In genomic region chr2:45441571-45441970, GRCh38 we compare ENCODE assay signal across 26 cellular contexts.
DNase-seq lines count a peak whose midpoint lies in the region; ATAC-seq, FAIRE-seq and TF ChIP-seq lines count a peak whose summit lies in the region.
"Had no signal": no experiment of that assay in that cellular context is flagged by ENCODE, and none has a peak within 500 bp of the region (broad histone marks: within the 10 kb centered on the region; RNA-seq: fewer than 3 reads in every experiment).

No MANE protein-coding gene starts in this region.

- peak overlapping the region; percentile 94 for H3K27ac ChIP-seq in MM.1S (ENCODE audit: low read length)
- peak overlapping the region; percentile 71; the same call in 1 of the 2 replicates for H3K27ac ChIP-seq in PC-3 (ENCODE audit: low read length)
- H3K27ac ChIP-seq in upper lobe of left lung: no peak overlapping the region
- H3K27ac ChIP-seq: A549; BLaER1 treated with 17β-estradiol and CSF1 and Interleukin-3, amounts not matched to agents 10 nM and 100 nM; Peyer's patch had no signal

- no peak for TF ChIP-seq POLR2A in upper lobe of left lung (IDR thresholded peaks at IDR 0.05)

- DNase-seq in MM.1S (peak; percentile 27), PC-3 (no peak), bronchial epithelial cell (ENCODE audit: low read depth) (peak; percentile 91), upper lobe of left lung (no peak), activated T-cell treated with anti-CD3 and anti-CD28 coated beads for 4 hours (no peak)
- DNase-seq: AML-193; CD4-positive, alpha-beta T cell; COR-L47; HCEC 1CT; IMR-90; KG1; NCI-H1105 treated with DMSO at 0.1 percent for 48 hours; NCI-H146; NCI-H2029; NCI-H446; NCI-H526; NCI-H82; Peyer's patch; Right ventricle myocardium superior had no signal

- H3K4me1 ChIP-seq in MM.1S (ENCODE audit: low read length) (peaks cover 56% of the 10 kb centered on the region), PC-3 (ENCODE audit: insufficient read depth, low read length) (peaks cover 21% of the 10 kb centered on the region), upper lobe of left lung (no peaks in the 10 kb centered on the region)
- H3K4me1 ChIP-seq: BLaER1 treated with 17β-estradiol and CSF1 and Interleukin-3, amounts not matched to agents 10 nM and 100 nM; Peyer's patch had no signal

- H3K9me2 ChIP-seq in MM.1S (replicated peaks; ENCODE audit: insufficient read depth, low read length) (no peaks in the 10 kb centered on the region), PC-3 (replicated peaks; ENCODE audit: low read length) (no peaks in the 10 kb centered on the region)

- TF ChIP-seq EP300 in upper lobe of left lung (IDR thresholded peaks at IDR 0.05): no peak

- CTCF ChIA-PET in PC-3 (lab: Charles Lee): no interaction called here

- H3K4me3 ChIP-seq in MM.1S (ENCODE audit: low read length) (no peak overlapping the region), PC-3 (ENCODE audit: low read length) (no peak overlapping the region), bronchial epithelial cell (ENCODE audit: low read depth, low read length) (no peak overlapping the region), upper lobe of left lung (no peak overlapping the region)
- H3K4me3 ChIP-seq: A549; BLaER1 treated with 17β-estradiol and CSF1 and Interleukin-3, amounts not matched to agents 10 nM and 100 nM; Peyer's patch; SJSA1 had no signal

- TF ChIP-seq CTCF in MM.1S (IDR thresholded peaks at IDR 0.05; ENCODE audit: low read length): no peak
- TF ChIP-seq CTCF in PC-3 (conservative IDR thresholded peaks at IDR 0.05; ENCODE audit: low read depth, low read length): no peak
- TF ChIP-seq CTCF in bronchial epithelial cell (IDR thresholded peaks at IDR 0.05; ENCODE audit: insufficient read depth, low read length, severe bottlenecking): no peak
- no peak for TF ChIP-seq CTCF in upper lobe of left lung (IDR thresholded peaks at IDR 0.05)

- POLR2A ChIA-PET in PC-3 (lab: Charles Lee; ENCODE audit: unreplicated experiment): no interaction called here

- FAIRE-seq in bronchial epithelial cell (lab: Jason Lieb, UNC): no peak
- FAIRE-seq: A549, GM18507, H1 had no signal

- intact Hi-C loops in PC-3 (cut with micrococcal nuclease): loop anchor here (1.0 to 5.0 kb wide), 5 partner anchors 27 to 459 kb away; no protein-coding TSS in a partner anchor

- H3K27me3 ChIP-seq in MM.1S (replicated peaks; ENCODE audit: insufficient read depth, low read length): no peaks in the 10 kb centered on the region
- no peaks in the 10 kb centered on the region for H3K27me3 ChIP-seq in PC-3 (ENCODE audit: low read length)
- no peaks in the 10 kb centered on the region for H3K27me3 ChIP-seq in bronchial epithelial cell (ENCODE audit: control insufficient read depth, insufficient read depth, low read length)
- H3K27me3 ChIP-seq in upper lobe of left lung: no peaks in the 10 kb centered on the region
- H3K27me3 ChIP-seq: BLaER1 treated with 17β-estradiol and CSF1 and Interleukin-3, amounts not matched to agents 10 nM and 100 nM; Peyer's patch; SJSA1 had no signal

- H2AFZ ChIP-seq in MM.1S (ENCODE audit: low read length) (no peak overlapping the region), PC-3 (ENCODE audit: low read length) (no peak overlapping the region)

- H3K9ac ChIP-seq in MM.1S (ENCODE audit: low read length) (peak overlapping the region; percentile 58; the same call in 1 of the 2 replicates), PC-3 (ENCODE audit: low read length) (no peak overlapping the region)
- H3K9ac ChIP-seq: BLaER1 treated with 17β-estradiol and CSF1 and Interleukin-3, amounts not matched to agents 10 nM and 100 nM had no signal

- peak overlapping the region; percentile 80 for H3K4me2 ChIP-seq in MM.1S (ENCODE audit: low read depth, low read length)
- no peak overlapping the region for H3K4me2 ChIP-seq in PC-3 (ENCODE audit: low read length)
- H3K4me2 ChIP-seq: A549; BLaER1 treated with 17β-estradiol and CSF1 and Interleukin-3, amounts not matched to agents 10 nM and 100 nM had no signal

- ATAC-seq in PC-3 (peak; percentile 39), GM21576 (IDR thresholded peaks at IDR 0.05; ENCODE audit: unreplicated experiment) (no peak), upper lobe of left lung (ENCODE audit: low FRiP score in 2 of 2) (no peak), HG03378 (IDR thresholded peaks at IDR 0.05; ENCODE audit: unreplicated experiment) (no peak)
- ATAC-seq: A549 had no signal

- H3K9me3 ChIP-seq in MM.1S (replicated peaks; ENCODE audit: insufficient read depth, low read length): no peaks in the 10 kb centered on the region
- H3K9me3 ChIP-seq in PC-3 (ENCODE audit: low read length): no peaks in the 10 kb centered on the region
- no peaks in the 10 kb centered on the region for H3K9me3 ChIP-seq in upper lobe of left lung
- H3K9me3 ChIP-seq: A549, Peyer's patch, SJSA1 had no signal

- WGBS in upper lobe of left lung, 2 donors: 89 to 93% methylated on average over 3 of the region's 3 CpGs

- H4K20me1 ChIP-seq in MM.1S (ENCODE audit: insufficient read depth, low read length): no peaks in the 10 kb centered on the region
- H4K20me1 ChIP-seq in PC-3 (ENCODE audit: low read length): no peaks in the 10 kb centered on the region
- H4K20me1 ChIP-seq: BLaER1 treated with 17β-estradiol and CSF1 and Interleukin-3, amounts not matched to agents 10 nM and 100 nM had no signal

- H3K79me2 ChIP-seq in MM.1S (ENCODE audit: low read length) (peaks cover 11% of the 10 kb centered on the region; the same call in 1 of the 2 replicates), PC-3 (ENCODE audit: low read length) (no peaks in the 10 kb centered on the region)

- no TSS peak for BruUV-seq in PC-3 (replicated peaks; lab: Mats Ljungman, UMichigan)

- H3F3A ChIP-seq in MM.1S (ENCODE audit: insufficient read depth, low read length) (peaks cover 45% of the 10 kb centered on the region), PC-3 (ENCODE audit: low read length, unreplicated experiment) (no peaks in the 10 kb centered on the region)

- no peaks in the 10 kb centered on the region for H3K36me3 ChIP-seq in MM.1S (replicated peaks; ENCODE audit: insufficient read depth, low read length)
- H3K36me3 ChIP-seq in PC-3 (ENCODE audit: low read depth, low read length): no peaks in the 10 kb centered on the region
- H3K36me3 ChIP-seq in bronchial epithelial cell (ENCODE audit: control insufficient read depth, insufficient read depth, low read length): no peaks in the 10 kb centered on the region
- H3K36me3 ChIP-seq in upper lobe of left lung: no peaks in the 10 kb centered on the region
- H3K36me3 ChIP-seq: Peyer's patch, SJSA1 had no signal

Comparison
In these comparisons a context has a peak if more than half of its experiments do, and no peak if none do; other contexts are left out.
1. DNase-seq: peak in MM.1S (single experiment) and bronchial epithelial cell (single experiment); none in PC-3 (single experiment), upper lobe of left lung (0 of 2) and activated T-cell treated with anti-CD3 and anti-CD28 coated beads for 4 hours (single experiment).
2. H3K27ac ChIP-seq: peak in MM.1S (single experiment) and PC-3 (single experiment); none in upper lobe of left lung (0 of 4).